In genomic region chr9:120792898-120793765, GRCh38 we compare ENCODE assay signal across 1 cellular context.
A peak's percentile ranks its signal among the peaks of the same experiment; 100 is the strongest.
TF ChIP-seq lines count a peak whose summit lies in the region.

Gene FBXW2 (minus strand): TSS chr9:120793416. CDS start chr9:120788258, 5,158 bp downstream.

TF ChIP-seq in HepG2, 621 proteins besides CTCF, POLR2A, EP300 and RAD21 (continued from another document and continues in another):
- TF ChIP-seq PRPF4 (IDR thresholded peaks at IDR 0.05; ENCODE audit: low read depth, low read length, poor library complexity, severe bottlenecking) (no peak), ZNF362 (CRISPR knock-in tag; IDR thresholded peaks at IDR 0.05; ENCODE audit: borderline replicate concordance) (no peak), ZZZ3 (CRISPR knock-in tag; IDR thresholded peaks at IDR 0.05; ENCODE audit: borderline replicate concordance) (peak; percentile 73; the same call in 1 of the 2 replicates), KLF15 (CRISPR knock-in tag; IDR thresholded peaks at IDR 0.05; ENCODE audit: borderline replicate concordance) (peak; percentile 67; the same call in 1 of the 2 replicates), ZNF251 (CRISPR knock-in tag; IDR thresholded peaks at IDR 0.05) (no peak), ZNF644 (CRISPR knock-in tag; IDR thresholded peaks at IDR 0.05; ENCODE audit: low read depth) (no peak), SCMH1 (CRISPR knock-in tag; IDR thresholded peaks at IDR 0.05; ENCODE audit: borderline replicate concordance) (no peak), GLMP (CRISPR knock-in tag; IDR thresholded peaks at IDR 0.05; ENCODE audit: borderline replicate concordance) (no peak), ZNF142 (CRISPR knock-in tag; IDR thresholded peaks at IDR 0.05) (peak; percentile 86), SKI (IDR thresholded peaks at IDR 0.05; ENCODE audit: partially characterized antibody) (no peak), ZNF615 (CRISPR knock-in tag; IDR thresholded peaks at IDR 0.05; ENCODE audit: borderline replicate concordance) (no peak; the same call in 1 of the 2 replicates), ZBTB25 (CRISPR knock-in tag; IDR thresholded peaks at IDR 0.05) (peak; percentile 99), SMAD9 (CRISPR knock-in tag; IDR thresholded peaks at IDR 0.05) (no peak; the same call in 1 of the 2 replicates), SRSF4 (IDR thresholded peaks at IDR 0.05; ENCODE audit: low read depth, low read length, poor library complexity, severe bottlenecking) (no peak), NR2F1 (CRISPR knock-in tag; IDR thresholded peaks at IDR 0.05) (no peak), ZSCAN30 (CRISPR knock-in tag; IDR thresholded peaks at IDR 0.05) (no peak), ZNF20 (CRISPR knock-in tag; IDR thresholded peaks at IDR 0.05) (0 out of 2 replicates have a peak, but pooled peaks have one; percentile 57), KLF16 (CRISPR knock-in tag; IDR thresholded peaks at IDR 0.05) (peak in 1 of 2 experiments; percentile 96; a peak in 2 of 4 replicates), ZBTB8A (CRISPR knock-in tag; IDR thresholded peaks at IDR 0.05; ENCODE audit: borderline replicate concordance, low read depth) (no peak), ZNF33B (CRISPR knock-in tag; IDR thresholded peaks at IDR 0.05) (peak; percentile 82), PHF8 (CRISPR knock-in tag; IDR thresholded peaks at IDR 0.05) (peak; percentile 92), ZNF850 (CRISPR knock-in tag; conservative IDR thresholded peaks at IDR 0.05) (0 out of 2 replicates have a peak, but pooled peaks have one; percentile 45), SNRNP70 (IDR thresholded peaks at IDR 0.05; ENCODE audit: low read depth, low read length) (no peak), KLF11 (CRISPR knock-in tag; IDR thresholded peaks at IDR 0.05) (peak; percentile 94), ZNF343 (CRISPR knock-in tag; IDR thresholded peaks at IDR 0.05) (0 out of 2 replicates have a peak, but pooled peaks have one; percentile 31), SMC3 (IDR thresholded peaks at IDR 0.05; ENCODE audit: low read length) (no peak; the same call in 1 of the 2 replicates), STAT5B (CRISPR knock-in tag; IDR thresholded peaks at IDR 0.05) (0 out of 2 replicates have a peak, but pooled peaks have one; percentile 47), ZNF878 (CRISPR knock-in tag; IDR thresholded peaks at IDR 0.05) (no peak), KDM3A (CRISPR knock-in tag; IDR thresholded peaks at IDR 0.05; ENCODE audit: low read depth) (peak; percentile 93), ZNF776 (CRISPR knock-in tag; IDR thresholded peaks at IDR 0.05) (peak; percentile 85), ZNF10 (CRISPR knock-in tag; IDR thresholded peaks at IDR 0.05; ENCODE audit: borderline replicate concordance, low read depth) (no peak), ZNF891 (CRISPR knock-in tag; IDR thresholded peaks at IDR 0.05) (peak; percentile 89; the same call in 1 of the 2 replicates), CBX1 (IDR thresholded peaks at IDR 0.05; ENCODE audit: low read depth) (peak; percentile 77), CHD4 (IDR thresholded peaks at IDR 0.05; ENCODE audit: borderline replicate concordance, low read length) (no peak; the same call in 1 of the 2 replicates), ELF4 (CRISPR knock-in tag; IDR thresholded peaks at IDR 0.05; ENCODE audit: borderline replicate concordance) (peak; percentile 94), HNRNPLL (IDR thresholded peaks at IDR 0.05; ENCODE audit: low read depth, low read length, poor library complexity, severe bottlenecking) (peak; percentile 95), MEIS2 (CRISPR knock-in tag; IDR thresholded peaks at IDR 0.05) (no peak), MAX (IDR thresholded peaks at IDR 0.05) (peak; percentile 92)
- TF ChIP-seq, protein P1, sequence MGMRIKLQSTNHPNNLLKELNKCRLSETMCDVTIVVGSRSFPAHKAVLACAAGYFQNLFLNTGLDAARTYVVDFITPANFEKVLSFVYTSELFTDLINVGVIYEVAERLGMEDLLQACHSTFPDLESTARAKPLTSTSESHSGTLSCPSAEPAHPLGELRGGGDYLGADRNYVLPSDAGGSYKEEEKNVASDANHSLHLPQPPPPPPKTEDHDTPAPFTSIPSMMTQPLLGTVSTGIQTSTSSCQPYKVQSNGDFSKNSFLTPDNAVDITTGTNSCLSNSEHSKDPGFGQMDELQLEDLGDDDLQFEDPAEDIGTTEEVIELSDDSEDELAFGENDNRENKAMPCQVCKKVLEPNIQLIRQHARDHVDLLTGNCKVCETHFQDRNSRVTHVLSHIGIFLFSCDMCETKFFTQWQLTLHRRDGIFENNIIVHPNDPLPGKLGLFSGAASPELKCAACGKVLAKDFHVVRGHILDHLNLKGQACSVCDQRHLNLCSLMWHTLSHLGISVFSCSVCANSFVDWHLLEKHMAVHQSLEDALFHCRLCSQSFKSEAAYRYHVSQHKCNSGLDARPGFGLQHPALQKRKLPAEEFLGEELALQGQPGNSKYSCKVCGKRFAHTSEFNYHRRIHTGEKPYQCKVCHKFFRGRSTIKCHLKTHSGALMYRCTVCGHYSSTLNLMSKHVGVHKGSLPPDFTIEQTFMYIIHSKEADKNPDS (CRISPR knock-in tag; IDR thresholded peaks at IDR 0.05), result no peak
- TF ChIP-seq, protein P2, sequence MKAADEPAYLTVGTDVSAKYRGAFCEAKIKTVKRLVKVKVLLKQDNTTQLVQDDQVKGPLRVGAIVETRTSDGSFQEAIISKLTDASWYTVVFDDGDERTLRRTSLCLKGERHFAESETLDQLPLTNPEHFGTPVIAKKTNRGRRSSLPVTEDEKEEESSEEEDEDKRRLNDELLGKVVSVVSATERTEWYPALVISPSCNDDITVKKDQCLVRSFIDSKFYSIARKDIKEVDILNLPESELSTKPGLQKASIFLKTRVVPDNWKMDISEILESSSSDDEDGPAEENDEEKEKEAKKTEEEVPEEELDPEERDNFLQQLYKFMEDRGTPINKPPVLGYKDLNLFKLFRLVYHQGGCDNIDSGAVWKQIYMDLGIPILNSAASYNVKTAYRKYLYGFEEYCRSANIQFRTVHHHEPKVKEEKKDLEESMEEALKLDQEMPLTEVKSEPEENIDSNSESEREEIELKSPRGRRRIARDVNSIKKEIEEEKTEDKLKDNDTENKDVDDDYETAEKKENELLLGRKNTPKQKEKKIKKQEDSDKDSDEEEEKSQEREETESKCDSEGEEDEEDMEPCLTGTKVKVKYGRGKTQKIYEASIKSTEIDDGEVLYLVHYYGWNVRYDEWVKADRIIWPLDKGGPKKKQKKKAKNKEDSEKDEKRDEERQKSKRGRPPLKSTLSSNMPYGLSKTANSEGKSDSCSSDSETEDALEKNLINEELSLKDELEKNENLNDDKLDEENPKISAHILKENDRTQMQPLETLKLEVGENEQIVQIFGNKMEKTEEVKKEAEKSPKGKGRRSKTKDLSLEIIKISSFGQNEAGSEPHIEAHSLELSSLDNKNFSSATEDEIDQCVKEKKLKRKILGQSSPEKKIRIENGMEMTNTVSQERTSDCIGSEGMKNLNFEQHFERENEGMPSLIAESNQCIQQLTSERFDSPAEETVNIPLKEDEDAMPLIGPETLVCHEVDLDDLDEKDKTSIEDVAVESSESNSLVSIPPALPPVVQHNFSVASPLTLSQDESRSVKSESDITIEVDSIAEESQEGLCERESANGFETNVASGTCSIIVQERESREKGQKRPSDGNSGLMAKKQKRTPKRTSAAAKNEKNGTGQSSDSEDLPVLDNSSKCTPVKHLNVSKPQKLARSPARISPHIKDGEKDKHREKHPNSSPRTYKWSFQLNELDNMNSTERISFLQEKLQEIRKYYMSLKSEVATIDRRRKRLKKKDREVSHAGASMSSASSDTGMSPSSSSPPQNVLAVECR (CRISPR knock-in tag; IDR thresholded peaks at IDR 0.05; ENCODE audit: borderline replicate concordance), result peak; percentile 98
- TF ChIP-seq, protein P3, sequence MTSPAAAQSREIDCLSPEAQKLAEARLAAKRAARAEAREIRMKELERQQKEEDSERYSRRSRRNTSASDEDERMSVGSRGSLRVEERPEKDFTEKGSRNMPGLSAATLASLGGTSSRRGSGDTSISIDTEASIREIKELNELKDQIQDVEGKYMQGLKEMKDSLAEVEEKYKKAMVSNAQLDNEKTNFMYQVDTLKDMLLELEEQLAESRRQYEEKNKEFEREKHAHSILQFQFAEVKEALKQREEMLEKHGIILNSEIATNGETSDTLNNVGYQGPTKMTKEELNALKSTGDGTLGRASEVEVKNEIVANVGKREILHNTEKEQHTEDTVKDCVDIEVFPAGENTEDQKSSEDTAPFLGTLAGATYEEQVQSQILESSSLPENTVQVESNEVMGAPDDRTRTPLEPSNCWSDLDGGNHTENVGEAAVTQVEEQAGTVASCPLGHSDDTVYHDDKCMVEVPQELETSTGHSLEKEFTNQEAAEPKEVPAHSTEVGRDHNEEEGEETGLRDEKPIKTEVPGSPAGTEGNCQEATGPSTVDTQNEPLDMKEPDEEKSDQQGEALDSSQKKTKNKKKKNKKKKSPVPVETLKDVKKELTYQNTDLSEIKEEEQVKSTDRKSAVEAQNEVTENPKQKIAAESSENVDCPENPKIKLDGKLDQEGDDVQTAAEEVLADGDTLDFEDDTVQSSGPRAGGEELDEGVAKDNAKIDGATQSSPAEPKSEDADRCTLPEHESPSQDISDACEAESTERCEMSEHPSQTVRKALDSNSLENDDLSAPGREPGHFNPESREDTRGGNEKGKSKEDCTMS (CRISPR knock-in tag; conservative IDR thresholded peaks at IDR 0.05), result no peak
- TF ChIP-seq, protein P4, sequence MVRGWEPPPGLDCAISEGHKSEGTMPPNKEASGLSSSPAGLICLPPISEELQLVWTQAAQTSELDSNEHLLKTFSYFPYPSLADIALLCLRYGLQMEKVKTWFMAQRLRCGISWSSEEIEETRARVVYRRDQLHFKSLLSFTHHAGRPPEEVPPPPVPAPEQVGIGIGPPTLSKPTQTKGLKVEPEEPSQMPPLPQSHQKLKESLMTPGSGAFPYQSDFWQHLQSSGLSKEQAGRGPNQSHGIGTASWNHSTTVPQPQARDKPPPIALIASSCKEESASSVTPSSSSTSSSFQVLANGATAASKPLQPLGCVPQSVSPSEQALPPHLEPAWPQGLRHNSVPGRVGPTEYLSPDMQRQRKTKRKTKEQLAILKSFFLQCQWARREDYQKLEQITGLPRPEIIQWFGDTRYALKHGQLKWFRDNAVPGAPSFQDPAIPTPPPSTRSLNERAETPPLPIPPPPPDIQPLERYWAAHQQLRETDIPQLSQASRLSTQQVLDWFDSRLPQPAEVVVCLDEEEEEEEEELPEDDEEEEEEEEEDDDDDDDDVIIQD (CRISPR knock-in tag; IDR thresholded peaks at IDR 0.05; ENCODE audit: low read depth), result peak; percentile 59; the same call in 1 of the 2 replicates
